13 cellular contexts compared by ENCODE assay signal in genomic region chr10:114708717-114709352, GRCh38.
DNase-seq lines count a peak whose midpoint lies in the region; ATAC-seq and TF ChIP-seq lines count a peak whose summit lies in the region.
"Had no signal": no experiment of that assay in that cellular context is flagged by ENCODE, and none has a peak within 500 bp of the region (broad histone marks: within the 10 kb centered on the region; RNA-seq: fewer than 3 reads in every experiment).

No MANE protein-coding gene starts in this region.

- TF ChIP-seq CTCF in choroid plexus epithelial cell (conservative IDR thresholded peaks at IDR 0.05; ENCODE audit: low read depth, low read length), result no peak

- H3K4me3 ChIP-seq in choroid plexus epithelial cell (ENCODE audit: low read depth, low read length), result no peak overlapping the region
- H3K4me3 ChIP-seq: tibial artery had no signal

- DNase-seq in EH (ENCODE audit: low read depth), result peak; percentile 96
- peak; percentile 67 for DNase-seq in NCI-H226
- DNase-seq in choroid plexus epithelial cell (ENCODE audit: low read depth), result peak; percentile 95
- DNase-seq in non-pigmented ciliary epithelial cell (ENCODE audit: low read depth), result peak; percentile 77
- DNase-seq in NCI-H2196 (lab: John Stamatoyannopoulos, UW; ENCODE audit: unreplicated experiment), result no peak
- DNase-seq in NCI-H1417 (lab: John Stamatoyannopoulos, UW), result no peak
- DNase-seq: DMS79; effector memory CD4-positive, alpha-beta T cell; kidney; NCI-H1436; tibial artery had no signal

- ATAC-seq in GM18498 (IDR thresholded peaks at IDR 0.05; ENCODE audit: unreplicated experiment) (no peak), HG03469 (IDR thresholded peaks at IDR 0.05; ENCODE audit: unreplicated experiment) (no peak)

Comparison
In these comparisons a context has a peak if more than half of its experiments do, and no peak if none do; other contexts are left out.
1. DNase-seq: peak in EH (single experiment), NCI-H226 (single experiment), choroid plexus epithelial cell (single experiment) and non-pigmented ciliary epithelial cell (single experiment); none in NCI-H2196 (single experiment) and NCI-H1417 (0 of 3).